ENCODE assay signal across 20 cellular contexts in the genomic region with DNA sequence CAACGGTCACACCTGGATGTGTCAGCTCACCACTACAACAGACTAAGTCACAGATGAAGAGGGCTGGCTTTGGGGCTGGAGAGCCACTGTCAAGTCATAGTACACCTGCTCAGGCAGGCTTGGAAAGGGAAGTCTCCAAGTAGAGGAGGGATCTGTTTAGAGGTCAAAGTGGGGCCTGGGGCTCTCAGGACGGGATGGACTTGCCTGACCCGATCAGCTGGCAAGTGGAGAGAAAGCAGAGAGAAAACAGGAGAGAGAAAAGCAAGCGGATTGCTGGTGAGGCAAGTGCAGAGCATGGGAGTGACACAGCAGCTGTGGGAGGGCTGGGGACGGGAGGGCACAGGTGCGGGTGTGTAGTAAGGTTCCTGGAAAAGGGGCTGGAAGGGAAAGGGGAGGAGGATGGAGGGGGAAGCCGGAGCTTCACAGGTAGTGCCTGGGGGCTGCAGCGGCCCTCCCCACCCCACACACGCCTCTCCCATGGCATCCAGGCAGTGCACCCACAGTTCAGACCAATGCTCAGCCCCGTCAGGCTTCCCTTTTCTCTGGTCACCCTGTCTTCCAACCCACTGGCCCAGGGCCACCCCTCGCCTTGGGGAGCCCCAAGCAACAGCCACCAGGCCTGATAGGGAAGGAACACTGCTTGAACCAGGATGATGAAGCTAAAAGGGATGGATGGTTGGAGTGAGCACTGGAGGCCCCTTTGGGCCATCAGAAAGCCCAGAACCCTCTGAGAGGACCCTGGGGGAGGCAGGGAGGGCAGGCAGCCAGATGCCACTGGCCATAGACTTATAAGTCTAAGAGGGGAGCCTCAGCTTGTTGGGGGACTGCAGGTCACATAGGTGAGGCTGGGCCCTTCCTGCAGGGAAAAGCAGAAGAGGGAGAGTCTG. TPM values are rescaled to one million over a fixed set of nuclear protein-coding genes. Genes with fewer than 3 reads are reported as not detected.
DNase-seq lines count a peak whose midpoint lies in the region; ATAC-seq and TF ChIP-seq lines count a peak whose summit lies in the region.
"Had no signal": no experiment of that assay in that cellular context is flagged by ENCODE, and none has a peak within 500 bp of the region (broad histone marks: within the 10 kb centered on the region; RNA-seq: fewer than 3 reads in every experiment).

No MANE protein-coding gene starts in this region.

- WGBS in psoas muscle, 3 donors, result 81 to 86% (median 81%) methylated on average over 11 of the region's 11 CpGs

- peaks cover 3% of the 10 kb centered on the region for H3K36me3 ChIP-seq in neural progenitor cell
- H3K36me3 ChIP-seq in psoas muscle (ENCODE audit: insufficient read depth in 1 of 2, low read depth in 1 of 2), result peaks cover 9 to 44% of the 10 kb centered on the region in 2 donors
- H3K36me3 ChIP-seq: uterus had no signal

- TF ChIP-seq CTCF in glutamatergic neuron (IDR thresholded peaks at IDR 0.05; ENCODE audit: partially characterized antibody, unreplicated experiment) (no peak), neural progenitor cell (IDR thresholded peaks at IDR 0.05) (no peak), psoas muscle (IDR thresholded peaks at IDR 0.05) (no peak)

- H3K27ac ChIP-seq in neural progenitor cell (no peak overlapping the region), psoas muscle (no peak overlapping the region)
- H3K27ac ChIP-seq: neutrophil, right atrium auricular region, uterus had no signal

- no peak overlapping the region for H3K9ac ChIP-seq in neural progenitor cell

- no peak for ATAC-seq in stimulated activated naive CD8-positive, alpha-beta T cell treated with anti-CD3 and anti-CD28 coated beads, Interleukin-15, Interleukin-2, amounts not matched to agents 100 U/mL and 50 U/mL, for 24 hours
- no peak for ATAC-seq in T-helper 17 cell
- no peak for ATAC-seq in psoas muscle
- ATAC-seq in HG03378 (IDR thresholded peaks at IDR 0.05; ENCODE audit: unreplicated experiment), result no peak

- no peaks in the 10 kb centered on the region for H3K27me3 Mint-ChIP-seq in stimulated activated naive CD8-positive, alpha-beta T cell treated with anti-CD3 and anti-CD28 coated beads, Interleukin-15, Interleukin-2, amounts not matched to agents 100 ng/mL and 50 ng/mL, for 24 hours
- H3K27me3 Mint-ChIP-seq in T-helper 17 cell (no peaks in the 10 kb centered on the region), glutamatergic neuron (ENCODE audit: unreplicated experiment) (no peaks in the 10 kb centered on the region), neural progenitor cell (ENCODE audit: insufficient read depth, low read depth) (peaks cover 9% of the 10 kb centered on the region)
- H3K27me3 Mint-ChIP-seq: brain; dendritic cell treated with granulocyte-macrophage colony-stimulating factor and Interleukin-4, amounts not matched to agents 40 ng/mL and 50 ng/mL, for 4 days had no signal

- H3K4me1 ChIP-seq in neural progenitor cell, result no peaks in the 10 kb centered on the region
- no peaks in the 10 kb centered on the region for H3K4me1 ChIP-seq in psoas muscle
- H3K4me1 ChIP-seq: Caco-2, uterus had no signal

- H3K4me3 Mint-ChIP-seq in stimulated activated naive CD8-positive, alpha-beta T cell treated with anti-CD3 and anti-CD28 coated beads, Interleukin-15, Interleukin-2, amounts not matched to agents 100 ng/mL and 50 ng/mL, for 24 hours, result no peak overlapping the region
- H3K4me3 Mint-ChIP-seq in T-helper 17 cell (no peak overlapping the region), glutamatergic neuron (ENCODE audit: unreplicated experiment) (no peak overlapping the region), neural progenitor cell (no peak overlapping the region)
- H3K4me3 Mint-ChIP-seq: activated naive CD4-positive, alpha-beta T cell treated with anti-CD3 and anti-CD28 coated beads for 36 hours; dendritic cell treated with granulocyte-macrophage colony-stimulating factor and Interleukin-4, amounts not matched to agents 40 ng/mL and 50 ng/mL, for 4 days had no signal

- no peak overlapping the region for H3K4me2 ChIP-seq in neural progenitor cell

- no peak for DNase-seq in stimulated activated naive CD8-positive, alpha-beta T cell treated with anti-CD3 and anti-CD28 coated beads, Interleukin-15, Interleukin-2, amounts not matched to agents 100 U/mL and 50 U/mL, for 24 hours
- no peak for DNase-seq in T-helper 17 cell
- DNase-seq in glutamatergic neuron, result peak; percentile 24
- no peak for DNase-seq in neural progenitor cell (ENCODE audit: low spot score)
- no peak for DNase-seq in NCI-H345 (lab: John Stamatoyannopoulos, UW)
- DNase-seq in psoas muscle, result no peak
- DNase-seq: NCI-H1048, NCI-H2029, NCI-H446 treated with DMSO at 0.1 percent for 48 hours, WERI-Rb-1 had no signal

- H4K20me1 ChIP-seq in neural progenitor cell (ENCODE audit: low read depth), result peaks cover 29% of the 10 kb centered on the region

- peaks cover 23% of the 10 kb centered on the region for H3F3A ChIP-seq in neural progenitor cell (ENCODE audit: low read depth)

- intact Hi-C loops in psoas muscle (cut with DNase I), result loop anchor here in 1 of 2 donors (10.0 kb wide), 1 partner anchor 453 kb away; a partner anchor contains a TSS

- H3K27me3 ChIP-seq in neural progenitor cell (peaks cover 4% of the 10 kb centered on the region), psoas muscle (ENCODE audit: insufficient read depth in 3 of 3, low read length in 2 of 3) (no peaks in the 10 kb centered on the region)
- H3K27me3 ChIP-seq: gastroesophageal sphincter, neutrophil, right atrium auricular region, uterus had no signal

- peak overlapping the region; percentile 64 for H3K27ac Mint-ChIP-seq in stimulated activated naive CD8-positive, alpha-beta T cell treated with anti-CD3 and anti-CD28 coated beads, Interleukin-15, Interleukin-2, amounts not matched to agents 100 ng/mL and 50 ng/mL, for 24 hours
- H3K27ac Mint-ChIP-seq in T-helper 17 cell, result peak overlapping the region; percentile 53
- H3K27ac Mint-ChIP-seq in glutamatergic neuron (ENCODE audit: unreplicated experiment), result peak overlapping the region; percentile 13
- no peak overlapping the region for H3K27ac Mint-ChIP-seq in neural progenitor cell
- H3K27ac Mint-ChIP-seq: activated naive CD4-positive, alpha-beta T cell treated with anti-CD3 and anti-CD28 coated beads for 36 hours; dendritic cell treated with granulocyte-macrophage colony-stimulating factor and Interleukin-4, amounts not matched to agents 40 ng/mL and 50 ng/mL, for 4 days had no signal

- no peaks in the 10 kb centered on the region for H3K9me3 ChIP-seq in T-helper 17 cell (ENCODE audit: control insufficient read depth, low read length, poor library complexity, severe bottlenecking)
- H3K9me3 ChIP-seq in neural progenitor cell (ENCODE audit: low read depth), result no peaks in the 10 kb centered on the region
- no peaks in the 10 kb centered on the region for H3K9me3 ChIP-seq in psoas muscle
- H3K9me3 ChIP-seq: Caco-2, gastroesophageal sphincter, neutrophil, right atrium auricular region, uterus had no signal

- H3K4me3 ChIP-seq in neural progenitor cell (no peak overlapping the region), psoas muscle (no peak overlapping the region)
- H3K4me3 ChIP-seq: gastroesophageal sphincter, uterus had no signal

- peaks cover 37% of the 10 kb centered on the region for H3K36me3 Mint-ChIP-seq in stimulated activated naive CD8-positive, alpha-beta T cell treated with anti-CD3 and anti-CD28 coated beads, Interleukin-15, Interleukin-2, amounts not matched to agents 100 ng/mL and 50 ng/mL, for 24 hours (ENCODE audit: low read depth)
- H3K36me3 Mint-ChIP-seq in T-helper 17 cell (ENCODE audit: low read depth), result peaks cover 3% of the 10 kb centered on the region
- no peaks in the 10 kb centered on the region for H3K36me3 Mint-ChIP-seq in glutamatergic neuron (ENCODE audit: unreplicated experiment)
- H3K36me3 Mint-ChIP-seq in neural progenitor cell, result peaks cover 20% of the 10 kb centered on the region

- H3K4me1 Mint-ChIP-seq in stimulated activated naive CD8-positive, alpha-beta T cell treated with anti-CD3 and anti-CD28 coated beads, Interleukin-15, Interleukin-2, amounts not matched to agents 100 ng/mL and 50 ng/mL, for 24 hours (ENCODE audit: low read depth), result peaks cover 19% of the 10 kb centered on the region
- H3K4me1 Mint-ChIP-seq in T-helper 17 cell, result peaks cover 12% of the 10 kb centered on the region
- H3K4me1 Mint-ChIP-seq in glutamatergic neuron (ENCODE audit: low read depth, unreplicated experiment), result peaks cover 5% of the 10 kb centered on the region
- H3K4me1 Mint-ChIP-seq in neural progenitor cell, result peaks cover 3% of the 10 kb centered on the region

- peaks cover 2% of the 10 kb centered on the region for H3K79me2 ChIP-seq in neural progenitor cell (ENCODE audit: low read depth)

- no peak overlapping the region for H2AFZ ChIP-seq in neural progenitor cell (replicated peaks)

- no peaks in the 10 kb centered on the region for H3K9me3 Mint-ChIP-seq in stimulated activated naive CD8-positive, alpha-beta T cell treated with anti-CD3 and anti-CD28 coated beads, Interleukin-15, Interleukin-2, amounts not matched to agents 100 ng/mL and 50 ng/mL, for 24 hours
- peaks cover 5% of the 10 kb centered on the region for H3K9me3 Mint-ChIP-seq in glutamatergic neuron (ENCODE audit: unreplicated experiment)
- no peaks in the 10 kb centered on the region for H3K9me3 Mint-ChIP-seq in neural progenitor cell
- H3K9me3 Mint-ChIP-seq: activated naive CD4-positive, alpha-beta T cell treated with anti-CD3 and anti-CD28 coated beads for 36 hours; brain; dendritic cell treated with granulocyte-macrophage colony-stimulating factor and Interleukin-4, amounts not matched to agents 40 ng/mL and 50 ng/mL, for 4 days had no signal

RNA-seq across cellular contexts. Expression of a gene that starts 8.5 kb away (rescaled TPM):
- total RNA-seq in T-helper 17 cell (1,000 to 10,000 TPM; 2,730 to 2,799 TPM), glutamatergic neuron (ENCODE audit: unreplicated experiment) (874 TPM), neural progenitor cell (ENCODE audit: low replicate concordance) (3,589 and 4,695 TPM in 2 replicates), psoas muscle (1,000 to 10,000 TPM in 1 of 4 donors, 100 to 1,000 TPM in 3; 724 to 1,041 (median 906) TPM)
- 1,000 to 10,000 TPM; 1,927 to 3,349 (median 2,132) TPM for polyA plus RNA-seq in psoas muscle
